Comparison of ENCODE assay signal across 15 cellular contexts in genomic region chr16:15993946-15994665, GRCh38. TPM values are rescaled to one million over a fixed set of nuclear protein-coding genes. Genes with fewer than 3 reads are reported as not detected.
A peak's percentile ranks its signal among the peaks of the same experiment; 100 is the strongest.
DNase-seq lines count a peak whose midpoint lies in the region; ATAC-seq, FAIRE-seq and TF ChIP-seq lines count a peak whose summit lies in the region.
"Had no signal": no experiment of that assay in that cellular context is flagged by ENCODE, and none has a peak within 500 bp of the region (broad histone marks: within the 10 kb centered on the region; RNA-seq: fewer than 3 reads in every experiment).

No MANE protein-coding gene starts in this region.

- TF ChIP-seq CTCF in MCF 10A (IDR thresholded peaks at IDR 0.05; ENCODE audit: unreplicated experiment) (no peak), mammary epithelial cell (conservative IDR thresholded peaks at IDR 0.05 in 1 of 2, IDR thresholded peaks at IDR 0.05 in 1 of 2; ENCODE audit: extremely low read depth in 1 of 2, insufficient read depth in 1 of 2, low read depth in 1 of 2, low read length in 2 of 2) (no peak), H1 (IDR thresholded peaks at IDR 0.05; ENCODE audit: control extremely low read depth in 1 of 3, insufficient read depth in 1 of 3, low read depth in 1 of 3, low read length in 3 of 3) (no peak), upper lobe of right lung (IDR thresholded peaks at IDR 0.05) (no peak)

- DNase-seq in MCF 10A (ENCODE audit: unreplicated experiment) (peak; percentile 37), mammary epithelial cell (no peak), H1 (ENCODE audit: low read depth in 1 of 2, low spot score in 2 of 2) (no peak), mesenchymal stem cell (no peak), upper lobe of right lung (no peak), AML-193 (lab: John Stamatoyannopoulos, UW) (no peak)
- DNase-seq in stimulated activated CD4-positive, alpha-beta T cell treated with anti-CD3 and anti-CD28 coated beads, Interleukin-2, amount 100 ng/mL, for 48 hours: no peak
- DNase-seq: activated CD4-positive, alpha-beta T cell treated with anti-CD3 and anti-CD28 coated beads, Interleukin-2, amount 50 U/mL, for 1 hour; endodermal cell; islet precursor cell; occipital lobe had no signal

- H3K4me1 ChIP-seq in mammary epithelial cell (ENCODE audit: insufficient read depth, low read length): peaks cover 17% of the 10 kb centered on the region
- peaks cover 8 to 10% (median 8%) of the 10 kb centered on the region in 4 experiments for H3K4me1 ChIP-seq in H1 (replicated peaks in 1 of 4; ENCODE audit: control insufficient read depth in 3 of 4, insufficient read depth in 4 of 4, low read length in 3 of 4)
- peaks cover 43% of the 10 kb centered on the region for H3K4me1 ChIP-seq in mesenchymal stem cell (ENCODE audit: control insufficient read depth, insufficient read depth, low read depth, low read length)
- peaks cover 53% of the 10 kb centered on the region for H3K4me1 ChIP-seq in upper lobe of right lung

- H3K27me3 ChIP-seq in mammary epithelial cell (ENCODE audit: insufficient read depth, low read length) (no peaks in the 10 kb centered on the region), H1 (replicated peaks in 1 of 4; ENCODE audit: control insufficient read depth in 3 of 4, extremely low read depth in 1 of 4, insufficient read depth in 3 of 4, low read length in 3 of 4) (no peaks in the 10 kb centered on the region), mesenchymal stem cell (ENCODE audit: control insufficient read depth in 1 of 2, insufficient read depth in 1 of 2, low read length in 2 of 2) (no peaks in the 10 kb centered on the region), upper lobe of right lung (no peaks in the 10 kb centered on the region)
- H3K27me3 ChIP-seq: SJSA1 had no signal

- dilution Hi-C loops in mammary epithelial cell (cut with HindIII; ENCODE audit: low sequenced_read_pairs): loop anchor here (5.0 kb wide), 2 partner anchors 38 to 128 kb away; no protein-coding TSS in a partner anchor

- ATAC-seq in upper lobe of right lung (no peak), HG03432 (IDR thresholded peaks at IDR 0.05; ENCODE audit: unreplicated experiment) (no peak)

- intact Hi-C loops in MCF 10A (cut with micrococcal nuclease) (no loop called here), mammary epithelial cell (cut with micrococcal nuclease) (no loop called here), upper lobe of right lung (cut with DNase I) (no loop called here)

- peaks cover 10% of the 10 kb centered on the region for H3K36me3 Mint-ChIP-seq in MCF 10A (ENCODE audit: insufficient read depth, unreplicated experiment)
- H3K36me3 Mint-ChIP-seq: activated naive CD8-positive, alpha-beta T cell had no signal

- peaks cover 83% of the 10 kb centered on the region for H3K79me2 ChIP-seq in mammary epithelial cell (ENCODE audit: insufficient read depth, low read length)
- peaks cover 8 to 87% of the 10 kb centered on the region in 2 experiments for H3K79me2 ChIP-seq in H1 (ENCODE audit: control insufficient read depth in 1 of 2, insufficient read depth in 2 of 2, low read length in 2 of 2)

- peak overlapping the region; percentile 23 for H3K27ac Mint-ChIP-seq in MCF 10A (ENCODE audit: low read depth, unreplicated experiment)
- H3K27ac Mint-ChIP-seq: activated naive CD8-positive, alpha-beta T cell; endodermal cell had no signal

- peaks cover 35% of the 10 kb centered on the region for H3K4me1 Mint-ChIP-seq in MCF 10A (ENCODE audit: insufficient read depth, unreplicated experiment)

- H2BK5ac ChIP-seq in H1 (ENCODE audit: low read depth, low read length) (no peak overlapping the region), mesenchymal stem cell (ENCODE audit: low read depth, low read length, poor library complexity, severe bottlenecking) (no peak overlapping the region)

- H3K4me3 ChIP-seq in mammary epithelial cell (replicated peaks in 1 of 3; ENCODE audit: insufficient read depth in 1 of 3, low read depth in 2 of 3, low read length in 3 of 3) (no peak overlapping the region), H1 (ENCODE audit: extremely low read depth in 1 of 4, insufficient read depth in 2 of 4, low read depth in 3 of 4, low read length in 4 of 4) (no peak overlapping the region), mesenchymal stem cell (ENCODE audit: insufficient read depth in 1 of 2, low read depth in 1 of 2, low read length in 2 of 2) (peak overlapping the region in 1 of 2 experiments; percentile 25), upper lobe of right lung (no peak overlapping the region)
- H3K4me3 ChIP-seq: SJSA1 had no signal

- H2AFZ ChIP-seq in mammary epithelial cell (ENCODE audit: low read depth, low read length): no peak overlapping the region
- H2AFZ ChIP-seq in H1 (ENCODE audit: low read length): no peak overlapping the region
- H2AFZ ChIP-seq in mesenchymal stem cell (ENCODE audit: low read depth, low read length): no peak overlapping the region

- H3K9ac ChIP-seq in mammary epithelial cell (ENCODE audit: insufficient read depth, low read length): no peak overlapping the region
- H3K9ac ChIP-seq in H1 (replicated peaks in 1 of 4; ENCODE audit: extremely low read depth in 1 of 4, low read depth in 3 of 4, low read length in 3 of 4): no peak overlapping the region
- H3K9ac ChIP-seq in mesenchymal stem cell (ENCODE audit: low read length): peak overlapping the region; percentile 64

- no peaks in the 10 kb centered on the region for H3K9me3 ChIP-seq in mammary epithelial cell (replicated peaks; ENCODE audit: insufficient read depth, low read length)
- H3K9me3 ChIP-seq in H1 (ENCODE audit: insufficient read depth in 2 of 2, low read depth in 1 of 2, low read length in 1 of 2): no peaks in the 10 kb centered on the region
- H3K9me3 ChIP-seq in mesenchymal stem cell (ENCODE audit: control insufficient read depth, low read length): no peaks in the 10 kb centered on the region
- H3K9me3 ChIP-seq in upper lobe of right lung: no peaks in the 10 kb centered on the region
- H3K9me3 ChIP-seq: SJSA1 had no signal

- H2AK5ac ChIP-seq in H1 (ENCODE audit: low read depth, low read length) (no peak overlapping the region), mesenchymal stem cell (ENCODE audit: low read length, severe bottlenecking) (peak overlapping the region; percentile 51)

- POLR2A ChIA-PET in MCF 10A (lab: Yijun Ruan, JAX) (no interaction called here), H1 (lab: Charles Lee; ENCODE audit: partially characterized antibody) (no interaction called here)

- H3K4ac ChIP-seq in H1 (replicated peaks; ENCODE audit: insufficient read length, low read depth, low read length) (no peak overlapping the region), mesenchymal stem cell (ENCODE audit: low read depth in 1 of 2, low read length in 2 of 2) (peak overlapping the region; percentile 33 to 35)

- H3K9me3 Mint-ChIP-seq in MCF 10A (ENCODE audit: unreplicated experiment): no peaks in the 10 kb centered on the region
- H3K9me3 Mint-ChIP-seq: endodermal cell had no signal

- TF ChIP-seq POLR2A in H1 (IDR thresholded peaks at IDR 0.05; ENCODE audit: control extremely low read depth in 1 of 2, low read depth in 2 of 2, low read length in 2 of 2): no peak

- H2BK120ac ChIP-seq in H1 (replicated peaks; ENCODE audit: low read depth, low read length) (no peak overlapping the region), mesenchymal stem cell (ENCODE audit: low read depth, low read length) (no peak overlapping the region)

- H3K4me3 Mint-ChIP-seq in MCF 10A (ENCODE audit: unreplicated experiment): peak overlapping the region; percentile 10
- H3K4me3 Mint-ChIP-seq: activated naive CD8-positive, alpha-beta T cell; endodermal cell had no signal

- WGBS in mammary epithelial cell (ENCODE audit: low coverage, missing lambda C conversion rate): 81% methylated on average over 9 of the region's 9 CpGs
- WGBS in H1 (ENCODE audit: extremely low coverage in 1 of 2, insufficient coverage in 1 of 2, insufficient read length in 1 of 2, insufficient replicate concordance in 2 of 2, low coverage in 1 of 2, low lambda C conversion rate in 2 of 2, missing lambda C conversion rate in 1 of 2), 2 experiments: 92% methylated on average over 9 of the region's 9 CpGs; no CpG with 5 or more reads in 1 of the 2 experiments
- WGBS in mesenchymal stem cell: 90% methylated on average over 8 of the region's 9 CpGs

- in situ Hi-C loops in mammary epithelial cell (cut with MboI; ENCODE audit: low sequenced_read_pairs in 2 of 2): no loop called here

- CTCF ChIA-PET in MCF 10A (lab: Yijun Ruan, JAX): interaction anchor here (0.9 kb wide), 2 partner anchors 119 to 121 kb away, joined by 3 read pairs; no protein-coding TSS in a partner anchor
- CTCF ChIA-PET in mammary epithelial cell (lab: Charles Lee; ENCODE audit: low non-redundant PET): no interaction called here
- CTCF ChIA-PET in H1 (lab: Charles Lee; ENCODE audit: partially characterized antibody): interaction anchor here (0.9 to 1.3 kb wide), 2 partner anchors 16 to 49 kb away, joined by 3 read pairs; no protein-coding TSS in a partner anchor

- H3K4me2 ChIP-seq in mammary epithelial cell (ENCODE audit: insufficient read depth, low read depth, low read length) (no peak overlapping the region), H1 (ENCODE audit: insufficient read depth in 1 of 2, low read depth in 2 of 2, low read length in 2 of 2) (no peak overlapping the region), mesenchymal stem cell (ENCODE audit: low read length, poor library complexity, severe bottlenecking) (no peak overlapping the region)

- H2BK15ac ChIP-seq in H1 (ENCODE audit: low read length) (no peak overlapping the region), mesenchymal stem cell (ENCODE audit: low read depth, poor library complexity, severe bottlenecking) (no peak overlapping the region)

- H3K23me2 ChIP-seq in H1 (ENCODE audit: low read depth, low read length): no peaks in the 10 kb centered on the region

- no peak overlapping the region for H2BK12ac ChIP-seq in H1 (ENCODE audit: low read depth, low read length)
- H2BK12ac ChIP-seq in mesenchymal stem cell (ENCODE audit: low read length in 2 of 2): peak overlapping the region; percentile 38 to 49

- no peak overlapping the region for H3K14ac ChIP-seq in H1 (ENCODE audit: insufficient read length)
- H3K14ac ChIP-seq in mesenchymal stem cell (ENCODE audit: low read length in 2 of 2): no peak overlapping the region

- H3K18ac ChIP-seq in H1 (ENCODE audit: extremely low read depth, low read length) (no peak overlapping the region), mesenchymal stem cell (ENCODE audit: low read depth in 1 of 2, low read length in 2 of 2) (peak overlapping the region; percentile 8 to 53)

- no peak overlapping the region for H3K56ac ChIP-seq in H1 (replicated peaks; ENCODE audit: insufficient read length, low read depth, low read length)

- H3K36me3 ChIP-seq in mammary epithelial cell (ENCODE audit: insufficient read depth, low read length): no peaks in the 10 kb centered on the region
- no peaks in the 10 kb centered on the region for H3K36me3 ChIP-seq in H1 (ENCODE audit: control insufficient read depth in 2 of 4, insufficient read depth in 4 of 4, low read length in 3 of 4)
- H3K36me3 ChIP-seq in mesenchymal stem cell (ENCODE audit: control insufficient read depth in 1 of 2, insufficient read depth in 2 of 2, low read depth in 1 of 2, low read length in 2 of 2): peaks cover 4 to 6% of the 10 kb centered on the region in 2 experiments
- peaks cover 4% of the 10 kb centered on the region for H3K36me3 ChIP-seq in upper lobe of right lung

- H3K79me1 ChIP-seq in H1 (ENCODE audit: low read depth, low read length) (peaks cover 35% of the 10 kb centered on the region), mesenchymal stem cell (replicated peaks; ENCODE audit: low read length, poor library complexity, severe bottlenecking) (peaks cover 23% of the 10 kb centered on the region)

- no peak overlapping the region for H2BK20ac ChIP-seq in H1 (ENCODE audit: low read length)

- BruUV-seq in MCF 10A (replicated peaks; lab: Mats Ljungman, UMichigan): no TSS peak
- BruUV-seq in mammary epithelial cell (replicated peaks; lab: Mats Ljungman, UMichigan): no TSS peak

- no peaks in the 10 kb centered on the region for H4K20me1 ChIP-seq in mammary epithelial cell (ENCODE audit: insufficient read depth, low read length)
- peaks cover 7 to 33% of the 10 kb centered on the region in 2 experiments for H4K20me1 ChIP-seq in H1 (replicated peaks in 1 of 2; ENCODE audit: control insufficient read depth in 1 of 2, insufficient read depth in 2 of 2, low read length in 2 of 2)

- H4K5ac ChIP-seq in H1 (ENCODE audit: insufficient read length, low read depth, low read length): no peak overlapping the region

- peak overlapping the region; percentile 79 for H4K8ac ChIP-seq in H1 (ENCODE audit: extremely low read depth, insufficient read depth, low read length)
- H4K8ac ChIP-seq in mesenchymal stem cell (ENCODE audit: low read length): peak overlapping the region; percentile 13

- H3K23ac ChIP-seq in H1 (ENCODE audit: insufficient read length): no peak overlapping the region
- no peak overlapping the region for H3K23ac ChIP-seq in mesenchymal stem cell (ENCODE audit: low read length in 2 of 2)

- H4K91ac ChIP-seq in H1 (replicated peaks; ENCODE audit: insufficient read length, low read length) (no peak overlapping the region), mesenchymal stem cell (ENCODE audit: low read length) (peak overlapping the region; percentile 20)

- TF ChIP-seq RAD21 in H1 (IDR thresholded peaks at IDR 0.05 in 1 of 2, conservative IDR thresholded peaks at IDR 0.05 in 1 of 2; ENCODE audit: low read depth in 2 of 2, low read length in 2 of 2): no peak

- H3K27ac ChIP-seq in mammary epithelial cell (ENCODE audit: insufficient read depth, low read depth, low read length) (no peak overlapping the region), H1 (ENCODE audit: low read depth, low read length) (no peak overlapping the region), mesenchymal stem cell (ENCODE audit: low read length, poor library complexity, severe bottlenecking) (no peak overlapping the region), upper lobe of right lung (peak overlapping the region; percentile 24)
- H3K27ac ChIP-seq: SJSA1 had no signal

- no peaks in the 10 kb centered on the region for H3K27me3 Mint-ChIP-seq in MCF 10A (ENCODE audit: insufficient read depth, unreplicated experiment)
- H3K27me3 Mint-ChIP-seq: activated naive CD8-positive, alpha-beta T cell had no signal

- FAIRE-seq in H1 (lab: Jason Lieb, UNC): no peak
- FAIRE-seq: H54 had no signal

- no peak for TF ChIP-seq EP300 in H1 (IDR thresholded peaks at IDR 0.05; ENCODE audit: borderline replicate concordance in 1 of 2, low read depth in 2 of 2, low read length in 2 of 2)

RNA-seq across cellular contexts. Expression of gene ABCC1, which starts 44.7 kb away (rescaled TPM):
- 72.5 and 95.3 TPM in 2 replicates for total RNA-seq in MCF 10A (2022)
- total RNA-seq in mammary epithelial cell: 10 to 100 TPM; 45.5 to 47.2 TPM
- 25.3 TPM for polyA plus RNA-seq in mammary epithelial cell
- 137 TPM for polyA minus RNA-seq in mammary epithelial cell
- total RNA-seq in H1 (2021; fragmentation: NEBNext Ultra II Directional; extraction: Animal tissue kit (Norgen Biotek cat#: 25700)): 65.7 and 66.8 TPM in 2 replicates
- 42.6 and 73.9 TPM in 2 replicates for polyA plus RNA-seq in H1 (2011; rRNA removed)
- polyA plus RNA-seq in H1 (2011; cell fraction: cytosol; rRNA removed): 25.1 TPM
- polyA plus RNA-seq in H1 (2011; cell fraction: nucleus; rRNA removed): 102 TPM
- polyA plus RNA-seq in H1 (2012, experiment 1 of 2): 54.4 to 58.9 TPM (median 57.1 TPM) in 4 replicates
- 24.2 TPM for polyA plus RNA-seq in H1 (2012, experiment 2 of 2)
- 67.0 TPM for polyA plus RNA-seq in H1 (2013, experiment 1 of 2)
- 55.1 TPM for polyA plus RNA-seq in H1 (2013, experiment 2 of 2)
- polyA minus RNA-seq in H1 (2011; rRNA and poly(A)+ RNA removed): 121 and 123 TPM in 2 replicates
- 62.4 TPM for polyA minus RNA-seq in H1 (2011; cell fraction: cytosol; rRNA and poly(A)+ RNA removed)
- 75.8 TPM for polyA minus RNA-seq in H1 (2011; cell fraction: nucleus; rRNA and poly(A)+ RNA removed)
- polyA plus RNA-seq in mesenchymal stem cell (2013, experiment 1 of 2): 42.8 TPM
- 39.9 TPM for polyA plus RNA-seq in mesenchymal stem cell (2013, experiment 2 of 2)
- 50.6 TPM for total RNA-seq in upper lobe of right lung
